ENCODE assay signal across 19 cellular contexts in the genomic region with DNA sequence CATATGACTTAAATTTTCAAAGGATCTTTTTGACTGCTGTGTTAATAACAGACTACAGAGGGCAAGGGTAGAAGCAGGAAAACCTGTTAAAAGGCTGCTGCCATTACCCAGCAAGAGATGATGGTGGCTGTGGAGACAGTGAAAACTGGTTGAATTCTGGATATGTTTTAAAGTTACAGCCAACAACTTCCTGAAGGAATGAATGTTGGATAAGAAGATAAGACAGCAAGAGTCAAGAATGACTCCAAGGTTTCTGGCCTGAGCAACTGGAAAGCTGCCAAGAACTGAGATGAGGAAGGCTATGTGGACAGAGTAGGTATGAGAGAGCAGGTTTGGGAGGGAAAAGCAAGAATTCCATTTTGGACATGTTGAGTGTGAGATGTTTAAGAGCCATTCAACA. TPM values are rescaled to one million over a fixed set of nuclear protein-coding genes. Genes with fewer than 3 reads are reported as not detected.
DNase-seq lines count a peak whose midpoint lies in the region; TF ChIP-seq lines count a peak whose summit lies in the region.
"Had no signal": no experiment of that assay in that cellular context is flagged by ENCODE, and none has a peak within 500 bp of the region (broad histone marks: within the 10 kb centered on the region; RNA-seq: fewer than 3 reads in every experiment).

No MANE protein-coding gene starts in this region.

- H3K27me3 Mint-ChIP-seq in Calu3 (ENCODE audit: unreplicated experiment) (no peaks in the 10 kb centered on the region), chondrocyte (ENCODE audit: low read depth) (no peaks in the 10 kb centered on the region), endodermal cell (ENCODE audit: insufficient read depth) (no peaks in the 10 kb centered on the region)
- H3K27me3 Mint-ChIP-seq: B cell; effector memory CD8-positive, alpha-beta T cell; stimulated activated memory B cell treated with anti-CD40 and anti-IgM and Interleukin-4, amounts not matched to agents 10 μg/mL and 1 μg/mL and 100 μg/mL, for 72 hours had no signal

- no peaks in the 10 kb centered on the region for H3K36me3 Mint-ChIP-seq in Calu3 (ENCODE audit: insufficient read depth, unreplicated experiment)
- no peaks in the 10 kb centered on the region for H3K36me3 Mint-ChIP-seq in chondrocyte (ENCODE audit: low read depth)
- H3K36me3 Mint-ChIP-seq in endodermal cell (ENCODE audit: low read depth) = peaks cover 2% of the 10 kb centered on the region

- no TSS peak for BruUV-seq in Calu3 (replicated peaks; lab: Mats Ljungman, UMichigan)

- intact Hi-C loops in Calu3 (cut with micrococcal nuclease; ENCODE audit: unreplicated experiment) = no loop called here

- CTCF ChIA-PET in Calu3 (lab: Charles Lee) = no interaction called here

- no peak overlapping the region for H3K9ac ChIP-seq in endodermal cell (ENCODE audit: extremely low read depth, low read length, poor library complexity, severe bottlenecking)

- H3K4me3 ChIP-seq in LNCaP clone FGC (ENCODE audit: low read depth, low read length) (no peak overlapping the region), astrocyte of the spinal cord (ENCODE audit: low read depth, low read length) (no peak overlapping the region), endodermal cell (ENCODE audit: low read length) (no peak overlapping the region)
- H3K4me3 ChIP-seq: right atrium auricular region, uterus had no signal

- H3K27ac Mint-ChIP-seq in Calu3 (ENCODE audit: unreplicated experiment) (no peak overlapping the region), chondrocyte (ENCODE audit: unreplicated experiment) (no peak overlapping the region), endodermal cell (no peak overlapping the region)
- H3K27ac Mint-ChIP-seq: B cell; effector memory CD8-positive, alpha-beta T cell; nephron progenitor cell; stimulated activated memory B cell treated with anti-CD40 and anti-IgM and Interleukin-4, amounts not matched to agents 10 μg/mL and 1 μg/mL and 100 μg/mL, for 72 hours had no signal

- no peaks in the 10 kb centered on the region for H3K4me1 Mint-ChIP-seq in Calu3 (ENCODE audit: low read depth, unreplicated experiment)
- peaks cover 16% of the 10 kb centered on the region for H3K4me1 Mint-ChIP-seq in chondrocyte (ENCODE audit: low read depth)
- no peaks in the 10 kb centered on the region for H3K4me1 Mint-ChIP-seq in endodermal cell
- H3K4me1 Mint-ChIP-seq: nephron progenitor cell had no signal

- no peaks in the 10 kb centered on the region for H3K9me3 ChIP-seq in endodermal cell (ENCODE audit: control insufficient read depth, low read length)
- H3K9me3 ChIP-seq: right atrium auricular region, uterus had no signal

- H3K4me1 ChIP-seq in endodermal cell (ENCODE audit: control insufficient read depth, insufficient read depth, low read length) = no peaks in the 10 kb centered on the region
- H3K4me1 ChIP-seq: uterus had no signal

- TF ChIP-seq CTCF in Calu3 (IDR thresholded peaks at IDR 0.05; ENCODE audit: unreplicated experiment) (no peak), LNCaP clone FGC (IDR thresholded peaks at IDR 0.05; ENCODE audit: control insufficient read depth, extremely low read depth, insufficient read depth) (no peak), astrocyte of the spinal cord (IDR thresholded peaks at IDR 0.05; ENCODE audit: low read depth, low read length) (no peak), chondrocyte (IDR thresholded peaks at IDR 0.05) (no peak), endodermal cell (conservative IDR thresholded peaks at IDR 0.05) (no peak)

- no peak overlapping the region for H3K4me3 Mint-ChIP-seq in Calu3 (ENCODE audit: low read depth, unreplicated experiment)
- H3K4me3 Mint-ChIP-seq in chondrocyte (ENCODE audit: unreplicated experiment) = no peak overlapping the region
- H3K4me3 Mint-ChIP-seq in endodermal cell = no peak overlapping the region
- H3K4me3 Mint-ChIP-seq: B cell; effector memory CD8-positive, alpha-beta T cell; nephron progenitor cell; stimulated activated memory B cell treated with anti-CD40 and anti-IgM and Interleukin-4, amounts not matched to agents 10 μg/mL and 1 μg/mL and 100 μg/mL, for 72 hours had no signal

- H3K27me3 ChIP-seq in endodermal cell (ENCODE audit: control insufficient read depth, insufficient read depth, low read length, poor library complexity, severe bottlenecking) = no peaks in the 10 kb centered on the region
- H3K27me3 ChIP-seq: right atrium auricular region, uterus had no signal

- H3K9me3 Mint-ChIP-seq in Calu3 (ENCODE audit: low read depth, unreplicated experiment) (no peaks in the 10 kb centered on the region), chondrocyte (ENCODE audit: low read depth) (no peaks in the 10 kb centered on the region), endodermal cell (no peaks in the 10 kb centered on the region)
- H3K9me3 Mint-ChIP-seq: effector memory CD8-positive, alpha-beta T cell; stimulated activated memory B cell treated with anti-CD40 and anti-IgM and Interleukin-4, amounts not matched to agents 10 μg/mL and 1 μg/mL and 100 μg/mL, for 72 hours had no signal

- DNase-seq in Calu3 = peak; percentile 24
- peak; percentile 35 for DNase-seq in LNCaP clone FGC (ENCODE audit: low read depth)
- DNase-seq in astrocyte of the spinal cord (ENCODE audit: low read depth, low spot score) = peak; percentile 24
- DNase-seq in inferior parietal cortex (ENCODE audit: extremely low spot score) = peak; percentile 21
- DNase-seq in chondrocyte (ENCODE audit: low spot score) = no peak
- no peak for DNase-seq in endodermal cell
- DNase-seq in midbrain (lab: John Stamatoyannopoulos, UW) = no peak
- no peak for DNase-seq in mesenteric fat pad (ENCODE audit: low spot score)
- DNase-seq: activated CD4-positive, CD25-positive, alpha-beta regulatory T cell treated with anti-CD3 and anti-CD28 coated beads, Interleukin-2, amount 50 U/mL, for 72 hours; activated T-cell treated with anti-CD3 and anti-CD28 coated beads, Interleukin-2, amount 50 U/mL, for 1 hour; amniotic stem cell; effector memory CD8-positive, alpha-beta T cell; NCI-H2081 treated with DMSO at 0.1 percent for 48 hours; nephron progenitor cell; stimulated activated CD4-positive, alpha-beta T cell treated with anti-CD3 and anti-CD28 coated beads, Interleukin-4, amount 100 ng/mL, for 4 hours; uterus had no signal

- in situ Hi-C loops in astrocyte of the spinal cord (cut with HindIII; ENCODE audit: low sequenced_read_pairs) = no loop called here

- no peak overlapping the region for H3K27ac ChIP-seq in endodermal cell (ENCODE audit: low read depth, low read length)
- H3K27ac ChIP-seq: right atrium auricular region, uterus had no signal

- no peaks in the 10 kb centered on the region for H3K36me3 ChIP-seq in endodermal cell (ENCODE audit: control insufficient read depth, insufficient read depth, low read length)
- H3K36me3 ChIP-seq: right atrium auricular region, uterus had no signal

RNA-seq across cellular contexts. Expression of a gene that starts 19.1 kb away (rescaled TPM):
- total RNA-seq in Calu3 (2022) = 21.9 and 26.0 TPM in 2 replicates
- 16.6 to 25.4 TPM (median 17.8 TPM) in 3 replicates for total RNA-seq in chondrocyte
- 10 to 100 TPM; 22.7 to 23.8 TPM for total RNA-seq in endodermal cell
- polyA plus RNA-seq in endodermal cell (2013, experiment 1 of 2) = 20.1 TPM
- 18.5 TPM for polyA plus RNA-seq in endodermal cell (2013, experiment 2 of 2)
- total RNA-seq in mesenteric fat pad = 25.0 TPM

Comparison
In these comparisons a context has a peak if more than half of its experiments do, and no peak if none do; other contexts are left out.
1. DNase-seq: peak in Calu3 (single experiment), LNCaP clone FGC (single experiment), astrocyte of the spinal cord (single experiment) and inferior parietal cortex (single experiment); none in chondrocyte (single experiment), endodermal cell (single experiment), midbrain (single experiment) and mesenteric fat pad (single experiment).